Comparison of ENCODE assay signal across 25 cellular contexts in genomic region chr13:40765602-40766001, GRCh38.
"Had no signal": no experiment of that assay in that cellular context is flagged by ENCODE, and none has a peak within 500 bp of the region (broad histone marks: within the 10 kb centered on the region; RNA-seq: fewer than 3 reads in every experiment).

No MANE protein-coding gene starts in this region.

- H3K4me3 ChIP-seq: coronary artery, esophagus muscularis mucosa, gastrocnemius medialis, thyroid gland, upper lobe of right lung had no signal

- H3K27ac ChIP-seq: coronary artery, esophagus muscularis mucosa, gastrocnemius medialis, thyroid gland, upper lobe of right lung had no signal

- H3K27me3 ChIP-seq: esophagus muscularis mucosa, gastrocnemius medialis, thyroid gland, upper lobe of right lung had no signal

- DNase-seq: activated CD4-positive, alpha-beta T cell treated with anti-CD3 and anti-CD28 coated beads, Interleukin-2, amount 50 U/mL, for 4 hours; activated CD8-positive, alpha-beta memory T cell treated with anti-CD3 and anti-CD28 coated beads, Interleukin-2, amount 10 ng/mL, durations not matched to agents 7 days and 5 days; activated naive CD4-positive, alpha-beta T cell treated with anti-CD3 and anti-CD28 coated beads, Interleukin-2, amount 10 ng/mL, durations not matched to agents 7 days and 5 days; activated T-cell treated with anti-CD3 and anti-CD28 coated beads for 4 hours; amygdala; cerebellar nuclear complex; gastrocnemius medialis; hypothalamus; left ventricle myocardium superior; mammary epithelial cell; midbrain; natural killer cell; retina; stimulated activated CD4-positive, alpha-beta T cell treated with anti-CD3 and anti-CD28 coated beads, Interleukin-1b, Interleukin-23, amount 100 ng/mL, for 48 hours; substantia nigra; SW 1271; thyroid gland; upper lobe of right lung had no signal

- H3K27me3 Mint-ChIP-seq: activated CD8-positive, alpha-beta memory T cell treated with anti-CD3 and anti-CD28 coated beads, Interleukin-2, amount 10 ng/mL, durations not matched to agents 7 days and 5 days; activated naive CD4-positive, alpha-beta T cell treated with anti-CD3 and anti-CD28 coated beads, Interleukin-2, amount 10 ng/mL, durations not matched to agents 7 days and 5 days; progenitor cell of endocrine pancreas; stimulated activated naive CD8-positive, alpha-beta T cell treated with anti-CD3 and anti-CD28 coated beads, Interleukin-15, Interleukin-2, amounts not matched to agents 100 ng/mL and 50 ng/mL, for 24 hours had no signal

- FAIRE-seq: bronchial epithelial cell, islet of Langerhans had no signal

- H3K4me3 Mint-ChIP-seq: activated CD8-positive, alpha-beta memory T cell treated with anti-CD3 and anti-CD28 coated beads, Interleukin-2, amount 10 ng/mL, durations not matched to agents 7 days and 5 days; activated naive CD4-positive, alpha-beta T cell treated with anti-CD3 and anti-CD28 coated beads, Interleukin-2, amount 10 ng/mL, durations not matched to agents 7 days and 5 days; natural killer cell had no signal

- H3K27ac Mint-ChIP-seq: activated naive CD4-positive, alpha-beta T cell treated with anti-CD3 and anti-CD28 coated beads, Interleukin-2, amount 10 ng/mL, durations not matched to agents 7 days and 5 days; progenitor cell of endocrine pancreas had no signal

- H3K36me3 Mint-ChIP-seq: natural killer cell had no signal

- H3K9me3 ChIP-seq: esophagus muscularis mucosa, gastrocnemius medialis, thyroid gland, upper lobe of right lung had no signal

- ATAC-seq: gastrocnemius medialis, left ventricle myocardium superior, natural killer cell, upper lobe of right lung had no signal

- H3K9me3 Mint-ChIP-seq: activated naive CD4-positive, alpha-beta T cell treated with anti-CD3 and anti-CD28 coated beads, Interleukin-2, amount 10 ng/mL, durations not matched to agents 7 days and 5 days; activated T-helper 2 cell treated with anti-CD3 and anti-CD28 coated beads, Interferon-gamma antibody, Interleukin-2, Interleukin-4, amounts not matched to agents 10 μg/mL and 5 μg/mL and 100 μg/mL, durations not matched to agents 14 hours and 24 hours and 36 hours; natural killer cell; stimulated activated naive CD8-positive, alpha-beta T cell treated with anti-CD3 and anti-CD28 coated beads, Interleukin-15, Interleukin-2, amounts not matched to agents 100 ng/mL and 50 ng/mL, for 24 hours had no signal
